In the genomic region with DNA sequence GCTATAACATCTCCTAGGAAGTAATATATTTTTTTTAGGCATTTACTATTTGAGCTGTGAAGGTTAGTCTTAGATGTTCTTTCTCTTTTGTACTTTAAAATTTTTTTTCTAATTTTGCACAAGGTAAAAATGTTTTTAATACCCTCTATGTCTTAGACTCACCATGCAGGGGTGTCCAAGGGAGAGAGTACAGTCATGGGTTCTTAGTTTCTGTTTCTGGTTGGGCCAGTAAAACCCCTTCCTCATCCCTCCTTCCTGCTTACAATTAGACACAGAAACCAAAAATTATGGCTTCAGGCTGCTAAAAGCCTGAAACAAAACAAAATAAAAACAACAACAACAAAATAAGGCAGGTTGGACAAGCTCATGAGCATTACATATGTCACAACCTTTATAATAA, we compare ENCODE assay signal across 19 cellular contexts.
A peak's percentile ranks its signal among the peaks of the same experiment; 100 is the strongest.
DNase-seq lines count a peak whose midpoint lies in the region; ATAC-seq and TF ChIP-seq lines count a peak whose summit lies in the region.
"Had no signal": no experiment of that assay in that cellular context is flagged by ENCODE, and none has a peak within 500 bp of the region (broad histone marks: within the 10 kb centered on the region; RNA-seq: fewer than 3 reads in every experiment).

No MANE protein-coding gene starts in this region.

- H3K36me3 ChIP-seq in IMR-90 (ENCODE audit: control insufficient read depth, insufficient read depth, low read length) (no peaks in the 10 kb centered on the region), mesodermal cell (ENCODE audit: control insufficient read depth, insufficient read depth, low read length) (no peaks in the 10 kb centered on the region), gastroesophageal sphincter (no peaks in the 10 kb centered on the region)
- H3K36me3 ChIP-seq: breast epithelium, esophagus squamous epithelium, neural progenitor cell, suprapubic skin had no signal

- H3K4me1 ChIP-seq in IMR-90 (ENCODE audit: control insufficient read depth, insufficient read depth, low read length) (no peaks in the 10 kb centered on the region; the same call in 1 of the 2 replicates), mesodermal cell (ENCODE audit: control insufficient read depth, insufficient read depth, low read length, poor library complexity, severe bottlenecking) (peaks cover 30% of the 10 kb centered on the region), gastroesophageal sphincter (no peaks in the 10 kb centered on the region)
- H3K4me1 ChIP-seq: breast epithelium, esophagus squamous epithelium, suprapubic skin had no signal

- H3K27me3 ChIP-seq in IMR-90 (ENCODE audit: control insufficient read depth, insufficient read depth, low read length) (no peaks in the 10 kb centered on the region), gastroesophageal sphincter (no peaks in the 10 kb centered on the region)
- H3K27me3 ChIP-seq: breast epithelium, esophagus squamous epithelium, neural progenitor cell, suprapubic skin had no signal

- H2AK9ac ChIP-seq in IMR-90 (replicated peaks; ENCODE audit: low read depth, low read length, poor library complexity): no peak overlapping the region

- H4K91ac ChIP-seq in IMR-90 (ENCODE audit: insufficient read depth, low read depth, low read length): no peak overlapping the region

- TF ChIP-seq RAD21 in IMR-90 (IDR thresholded peaks at IDR 0.05; ENCODE audit: low read length): no peak

- TF ChIP-seq POLR2A in IMR-90 (IDR thresholded peaks at IDR 0.05; ENCODE audit: low read depth, low read length) (no peak), gastroesophageal sphincter (IDR thresholded peaks at IDR 0.05) (no peak)

- peaks cover 3% of the 10 kb centered on the region; the same call in 1 of the 2 replicates for H3K9me1 ChIP-seq in IMR-90 (ENCODE audit: insufficient read depth, low read length)

- no peak overlapping the region for H2BK5ac ChIP-seq in IMR-90 (ENCODE audit: low read depth, low read length, poor library complexity, severe bottlenecking)

- no peak overlapping the region for H3K14ac ChIP-seq in IMR-90 (replicated peaks; ENCODE audit: low read depth, low read length)

- H3K18ac ChIP-seq in IMR-90 (ENCODE audit: low read depth, low read length): no peak overlapping the region

- no peak overlapping the region for H2AFZ ChIP-seq in IMR-90 (replicated peaks; ENCODE audit: low read length, poor library complexity)
- H2AFZ ChIP-seq: neural progenitor cell had no signal

- H2BK120ac ChIP-seq in IMR-90 (ENCODE audit: low read depth, low read length): peak overlapping the region; percentile 27; the same call in 1 of the 2 replicates

- TF ChIP-seq EP300 in gastroesophageal sphincter (IDR thresholded peaks at IDR 0.05): no peak

- ATAC-seq in GM18511 (IDR thresholded peaks at IDR 0.05; ENCODE audit: unreplicated experiment): peak; percentile 45
- peak; percentile 40 for ATAC-seq in GM21786 (IDR thresholded peaks at IDR 0.05; ENCODE audit: unreplicated experiment)
- no peak for ATAC-seq in IMR-90 (ENCODE audit: low read depth)
- ATAC-seq in HG02973 (IDR thresholded peaks at IDR 0.05; ENCODE audit: unreplicated experiment): no peak
- ATAC-seq in gastroesophageal sphincter: no peak
- ATAC-seq: activated CD8-positive, alpha-beta T cell treated with anti-CD3 and anti-CD28 coated beads, Interleukin-2, amount 10 ng/mL, durations not matched to agents 7 days and 5 days; effector memory CD8-positive, alpha-beta T cell had no signal

- no peaks in the 10 kb centered on the region for H3K79me1 ChIP-seq in IMR-90 (ENCODE audit: low read depth in 1 of 2, low read length in 2 of 2)

- TF ChIP-seq CTCF in IMR-90 (conservative IDR thresholded peaks at IDR 0.05; ENCODE audit: low read depth, low read length) (no peak), gastroesophageal sphincter (IDR thresholded peaks at IDR 0.05) (no peak)

- H3K4me3 ChIP-seq in IMR-90 (ENCODE audit: insufficient read depth, low read depth, low read length): no peak overlapping the region
- H3K4me3 ChIP-seq in mesodermal cell (ENCODE audit: extremely low read depth, insufficient read depth, low read length, poor library complexity, severe bottlenecking): no peak overlapping the region
- H3K4me3 ChIP-seq in gastroesophageal sphincter: no peak overlapping the region
- H3K4me3 ChIP-seq: breast epithelium, esophagus squamous epithelium, neural progenitor cell, suprapubic skin had no signal

- DNase-seq in IMR-90 (no peak), retina (no peak)
- DNase-seq: activated CD8-positive, alpha-beta T cell treated with anti-CD3 and anti-CD28 coated beads, Interleukin-2, amount 10 ng/mL, durations not matched to agents 7 days and 5 days; activated T-cell treated with anti-CD3 and anti-CD28 coated beads, Interleukin-2, amount 50 U/mL, for 24 hours; CD4-positive, alpha-beta memory T cell; effector memory CD8-positive, alpha-beta T cell; esophagus squamous epithelium; islet precursor cell; NCI-H1694; NCI-H2171 treated with DMSO at 0.1 percent for 48 hours; NCI-H526 had no signal

- H3K9me3 ChIP-seq in IMR-90 (ENCODE audit: control insufficient read depth, insufficient read depth, low read length) (no peaks in the 10 kb centered on the region), mesodermal cell (ENCODE audit: control insufficient read depth, low read length) (no peaks in the 10 kb centered on the region), gastroesophageal sphincter (no peaks in the 10 kb centered on the region)
- H3K9me3 ChIP-seq: breast epithelium, esophagus squamous epithelium, suprapubic skin had no signal

- H4K20me1 ChIP-seq in IMR-90 (ENCODE audit: insufficient read depth, low read length): no peaks in the 10 kb centered on the region

- in situ Hi-C loops in IMR-90 (cut with MboI; ENCODE audit: low sequenced_read_pairs): no loop called here

- H3K4ac ChIP-seq in IMR-90 (ENCODE audit: low read depth, low read length): no peak overlapping the region

- H2BK15ac ChIP-seq in IMR-90 (ENCODE audit: low read depth, low read length): no peak overlapping the region

- H3K9ac ChIP-seq in IMR-90 (ENCODE audit: low read depth, low read length): no peak overlapping the region
- H3K9ac ChIP-seq: neural progenitor cell had no signal

- H2BK20ac ChIP-seq in IMR-90 (ENCODE audit: low read depth, low read length): no peak overlapping the region

- no peak overlapping the region for H3K56ac ChIP-seq in IMR-90 (ENCODE audit: extremely low read depth, insufficient read depth, low read length)

- H3K27ac ChIP-seq in IMR-90 (ENCODE audit: insufficient read depth, low read length) (no peak overlapping the region), mesodermal cell (ENCODE audit: low read depth, low read length, severe bottlenecking) (peak overlapping the region; percentile 88), gastroesophageal sphincter (no peak overlapping the region)
- H3K27ac ChIP-seq: breast epithelium, esophagus squamous epithelium, neural progenitor cell, suprapubic skin had no signal

- H3K23ac ChIP-seq in IMR-90 (ENCODE audit: low read depth, low read length): no peak overlapping the region

- peak overlapping the region; percentile 36; the same call in 1 of the 2 replicates for H3K4me2 ChIP-seq in IMR-90 (ENCODE audit: low read depth, low read length)
- H3K4me2 ChIP-seq: neural progenitor cell had no signal

- intact Hi-C loops in IMR-90 (cut with micrococcal nuclease): no loop called here

- no peak overlapping the region for H4K8ac ChIP-seq in IMR-90 (ENCODE audit: low read depth in 2 of 2, low read length in 2 of 2)

- BruUV-seq in IMR-90 (replicated peaks; lab: Mats Ljungman, UMichigan): no TSS peak

- dilution Hi-C loops in IMR-90 (cut with HindIII; ENCODE audit: low sequenced_read_pairs, unreplicated experiment): no loop called here

- H2AK5ac ChIP-seq in IMR-90 (ENCODE audit: low read depth, low read length): no peak overlapping the region

- POLR2A ChIA-PET in IMR-90 (lab: Charles Lee; ENCODE audit: unreplicated experiment): no interaction called here

- CTCF ChIA-PET in IMR-90 (lab: Yijun Ruan, JAX): interaction anchor here (0.6 kb wide), 1 partner anchor 586 kb away, joined by 3 read pairs; no protein-coding TSS in a partner anchor

- H4K5ac ChIP-seq in IMR-90 (ENCODE audit: low read depth, low read length): no peak overlapping the region

TF ChIP-seq in IMR-90, 13 proteins besides CTCF, POLR2A, EP300 and RAD21:
- TF ChIP-seq FOS (IDR thresholded peaks at IDR 0.05; ENCODE audit: low read depth, low read length): no peak
- TF ChIP-seq BHLHE40 (IDR thresholded peaks at IDR 0.05; ENCODE audit: low read depth, low read length): no peak

Comparison
In these comparisons a context has a peak if more than half of its experiments do, and no peak if none do; other contexts are left out.
1. ATAC-seq: peak in GM18511 (single experiment) and GM21786 (single experiment); none in IMR-90 (single experiment), HG02973 (single experiment) and gastroesophageal sphincter (single experiment).